1 cellular context compared by ENCODE assay signal in the genomic region with DNA sequence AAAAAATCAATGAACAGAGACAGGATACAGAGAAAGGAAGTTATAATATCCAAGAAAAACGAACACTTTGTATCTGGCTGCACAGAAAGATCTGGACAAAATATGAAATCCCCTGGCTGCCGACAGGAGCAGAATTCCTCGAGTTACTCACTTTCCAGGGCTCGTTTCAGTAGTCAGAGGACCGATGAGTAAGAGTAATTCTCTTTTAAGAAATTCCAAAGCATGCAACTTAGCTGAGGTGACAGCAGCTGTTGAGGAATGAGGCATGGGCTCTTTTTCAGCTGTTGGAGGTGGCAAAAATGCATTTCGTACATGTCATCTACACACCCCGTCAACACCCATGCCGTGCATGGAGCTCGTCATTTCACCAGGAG.
TF ChIP-seq lines count a peak whose summit lies in the region.

No MANE protein-coding gene starts in this region.

TF ChIP-seq in H1, 55 proteins besides CTCF, POLR2A, EP300 and RAD21 (continued from another document):
- TF ChIP-seq CBX8 (IDR thresholded peaks at IDR 0.05; ENCODE audit: borderline replicate concordance, low read depth, low read length) (no peak), CEBPB (IDR thresholded peaks at IDR 0.05; ENCODE audit: low read depth, low read length) (no peak), BRCA1 (IDR thresholded peaks at IDR 0.05; ENCODE audit: low read depth, low read length) (no peak), NRF1 (IDR thresholded peaks at IDR 0.05; ENCODE audit: low read depth, low read length) (no peak), TEAD4 (IDR thresholded peaks at IDR 0.05; ENCODE audit: low read depth, low read length) (no peak), SAP30 (IDR thresholded peaks at IDR 0.05; ENCODE audit: insufficient read depth, insufficient replicate concordance, low read length) (no peak), CHD7 (IDR thresholded peaks at IDR 0.05; ENCODE audit: insufficient replicate concordance, low read length) (no peak), GABPA (IDR thresholded peaks at IDR 0.05; ENCODE audit: borderline replicate concordance, insufficient read depth, low read length) (no peak), TAF1 (IDR thresholded peaks at IDR 0.05; ENCODE audit: low read depth, low read length) (no peak), ZNF274 (IDR thresholded peaks at IDR 0.05; ENCODE audit: borderline replicate concordance, extremely low read depth, low read length) (no peak), CREB1 (IDR thresholded peaks at IDR 0.05) (no peak)
